21 cellular contexts compared by ENCODE assay signal in the genomic region with DNA sequence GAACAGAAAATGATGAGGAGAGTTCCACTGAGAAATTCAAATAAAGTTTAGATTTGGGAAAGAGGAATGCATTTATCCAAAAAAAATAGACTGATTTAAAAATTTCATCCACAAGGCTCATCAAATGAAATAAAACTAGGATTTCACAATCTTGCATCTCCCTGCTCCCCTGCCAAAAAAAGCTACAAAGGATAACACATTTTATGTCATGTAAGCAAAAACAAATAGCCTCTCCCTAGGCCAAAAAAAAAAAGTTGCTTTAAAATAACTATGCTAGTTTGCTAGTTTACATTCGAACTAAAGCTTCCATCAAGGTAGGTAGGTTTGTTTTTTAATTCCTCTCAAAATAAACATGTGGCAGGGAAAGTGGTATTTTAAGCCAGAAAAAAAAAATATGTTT.
DNase-seq lines count a peak whose midpoint lies in the region; ATAC-seq, FAIRE-seq and TF ChIP-seq lines count a peak whose summit lies in the region.
"Had no signal": no experiment of that assay in that cellular context is flagged by ENCODE, and none has a peak within 500 bp of the region (broad histone marks: within the 10 kb centered on the region; RNA-seq: fewer than 3 reads in every experiment).

No MANE protein-coding gene starts in this region.

- H4K91ac ChIP-seq in mesenchymal stem cell (ENCODE audit: low read length) (no peak overlapping the region), H9 (ENCODE audit: insufficient read length, low read depth, low read length) (no peak overlapping the region)

- H3K9me3 ChIP-seq in A549 (0 out of 3 replicates have a peak, but pooled peaks cover 2% of the 10 kb centered on the region), adipocyte (ENCODE audit: control insufficient read depth, low read length) (no peaks in the 10 kb centered on the region), mesenchymal stem cell (ENCODE audit: control insufficient read depth, low read length) (no peaks in the 10 kb centered on the region), H9 (ENCODE audit: control insufficient read depth, low read depth, low read length) (no peaks in the 10 kb centered on the region)

- H2BK120ac ChIP-seq in mesenchymal stem cell (ENCODE audit: low read depth, low read length) = no peak overlapping the region
- no peak overlapping the region for H2BK120ac ChIP-seq in H9 (ENCODE audit: low read depth, low read length, poor library complexity, severe bottlenecking)

- H3K36me3 ChIP-seq in adipocyte (ENCODE audit: control insufficient read depth, insufficient read depth, low read length, severe bottlenecking) = no peaks in the 10 kb centered on the region
- no peaks in the 10 kb centered on the region for H3K36me3 ChIP-seq in mesenchymal stem cell (ENCODE audit: control insufficient read depth in 1 of 2, insufficient read depth in 2 of 2, low read depth in 1 of 2, low read length in 2 of 2)

- no peak for TF ChIP-seq RAD21 in A549 (conservative IDR thresholded peaks at IDR 0.05 in 1 of 2, IDR thresholded peaks at IDR 0.05 in 1 of 2)

- H3K36me3 Mint-ChIP-seq in activated naive CD4-positive, alpha-beta T cell treated with anti-CD3 and anti-CD28 coated beads for 36 hours (ENCODE audit: low read depth) = no peaks in the 10 kb centered on the region
- no peaks in the 10 kb centered on the region for H3K36me3 Mint-ChIP-seq in H9 (ENCODE audit: insufficient read depth in 1 of 3, low read depth in 3 of 3)

- no peak overlapping the region for H3K27ac ChIP-seq in A549
- H3K27ac ChIP-seq in mesenchymal stem cell (ENCODE audit: low read length, poor library complexity, severe bottlenecking) = no peak overlapping the region
- H3K27ac ChIP-seq in H9 (ENCODE audit: insufficient read length, low read depth, low read length) = no peak overlapping the region
- H3K27ac ChIP-seq: PC-9 had no signal

- no peak overlapping the region for H3K14ac ChIP-seq in mesenchymal stem cell (ENCODE audit: low read length in 2 of 2)
- no peak overlapping the region for H3K14ac ChIP-seq in H9 (ENCODE audit: insufficient read depth, low read length)

- H3K9ac ChIP-seq in adipocyte (ENCODE audit: low read length) = peak overlapping the region; percentile 27
- peak overlapping the region; percentile 50 for H3K9ac ChIP-seq in mesenchymal stem cell (ENCODE audit: low read length)
- no peak overlapping the region for H3K9ac ChIP-seq in H9 (ENCODE audit: extremely low read depth, insufficient read length, low read length)

- no peak overlapping the region for H2BK5ac ChIP-seq in mesenchymal stem cell (ENCODE audit: low read depth, low read length, poor library complexity, severe bottlenecking)
- H2BK5ac ChIP-seq in H9 (ENCODE audit: insufficient read length, low read length) = no peak overlapping the region

- no peaks in the 10 kb centered on the region for H3K9me3 Mint-ChIP-seq in activated naive CD4-positive, alpha-beta T cell treated with anti-CD3 and anti-CD28 coated beads for 36 hours
- no peaks in the 10 kb centered on the region; a peak in 1 of 5 replicates for H3K9me3 Mint-ChIP-seq in H9

- H3K23me2 ChIP-seq in H9 (ENCODE audit: insufficient read length, low read depth, low read length, poor library complexity, severe bottlenecking) = no peaks in the 10 kb centered on the region

- no peak for TF ChIP-seq EP300 in A549 (IDR thresholded peaks at IDR 0.05)

- FAIRE-seq in A549 (lab: Jason Lieb, UNC) = no peak
- FAIRE-seq: A204.1, G401.6, GM12878 had no signal

- H2BK20ac ChIP-seq in H9 (ENCODE audit: low read depth, low read length, poor library complexity, severe bottlenecking) = no peak overlapping the region

- H3K4me3 ChIP-seq in A549 (no peak overlapping the region), adipocyte (ENCODE audit: low read length) (peak overlapping the region; percentile 46), mesenchymal stem cell (ENCODE audit: insufficient read depth in 1 of 2, low read depth in 1 of 2, low read length in 2 of 2) (no peak overlapping the region)
- H3K4me3 ChIP-seq: GM12878, PC-9 had no signal

- H2BK12ac ChIP-seq in mesenchymal stem cell (ENCODE audit: low read length in 2 of 2) (no peak overlapping the region), H9 (ENCODE audit: insufficient read length, low read depth, low read length) (no peak overlapping the region)

- H4K8ac ChIP-seq in mesenchymal stem cell (ENCODE audit: low read length) (no peak overlapping the region), H9 (replicated peaks; ENCODE audit: insufficient read length, low read depth, low read length) (no peak overlapping the region)

- no peaks in the 10 kb centered on the region for H3K79me1 ChIP-seq in mesenchymal stem cell (replicated peaks; ENCODE audit: low read length, poor library complexity, severe bottlenecking)
- no peaks in the 10 kb centered on the region for H3K79me1 ChIP-seq in H9 (ENCODE audit: insufficient read depth, low read depth, low read length, poor library complexity, severe bottlenecking)

- ATAC-seq in A549 = no peak

- H3K4me3 Mint-ChIP-seq in activated naive CD4-positive, alpha-beta T cell treated with anti-CD3 and anti-CD28 coated beads for 36 hours = no peak overlapping the region
- no peak overlapping the region for H3K4me3 Mint-ChIP-seq in H9

- no peak overlapping the region for H3K27ac Mint-ChIP-seq in activated naive CD4-positive, alpha-beta T cell treated with anti-CD3 and anti-CD28 coated beads for 36 hours
- H3K27ac Mint-ChIP-seq in H9 = no peak overlapping the region

- H3K18ac ChIP-seq in mesenchymal stem cell (ENCODE audit: low read depth in 1 of 2, low read length in 2 of 2) = no peak overlapping the region
- no peak overlapping the region for H3K18ac ChIP-seq in H9 (ENCODE audit: insufficient read length, low read depth, low read length)

- no peak for DNase-seq in A549 (ENCODE audit: low read depth in 1 of 2, low spot score in 1 of 2)
- DNase-seq in adipocyte (ENCODE audit: low read depth) = peak; percentile 74
- DNase-seq in fibroblast of peridontal ligament (ENCODE audit: extremely low read depth) = peak; percentile 50
- DNase-seq in mesenchymal stem cell = no peak
- DNase-seq in activated naive CD4-positive, alpha-beta T cell treated with anti-CD3 and anti-CD28 coated beads for 36 hours = no peak
- no peak for DNase-seq in cerebellum (ENCODE audit: low spot score)
- DNase-seq in H9 = no peak
- no peak for DNase-seq in amniotic stem cell (lab: John Stamatoyannopoulos, UW)
- DNase-seq: C1 segment of cervical spinal cord, DND-41, HCEC 1CT, KG1, NCI-H1436, NCI-H2029 treated with DMSO at 0.1 percent for 48 hours, NCI-H2171 treated with DMSO at 0.1 percent for 48 hours, NCI-H446 treated with DMSO at 0.1 percent for 48 hours, NCI-H82, PC-9 had no signal

- H4K5ac ChIP-seq in H9 (ENCODE audit: insufficient read length, low read depth, low read length) = no peak overlapping the region

- H2AK5ac ChIP-seq in mesenchymal stem cell (ENCODE audit: low read length, severe bottlenecking) (no peak overlapping the region), H9 (ENCODE audit: insufficient read length, low read length) (no peak overlapping the region)

- H3K27me3 ChIP-seq in adipocyte (replicated peaks; ENCODE audit: control insufficient read depth, insufficient read depth, low read length) (no peaks in the 10 kb centered on the region), mesenchymal stem cell (ENCODE audit: control insufficient read depth in 1 of 2, insufficient read depth in 1 of 2, low read length in 2 of 2) (no peaks in the 10 kb centered on the region), H9 (ENCODE audit: insufficient read depth, low read length) (no peaks in the 10 kb centered on the region)

- no peak for TF ChIP-seq CTCF in A549 (IDR thresholded peaks at IDR 0.05)
- no peak for TF ChIP-seq CTCF in H9 (conservative IDR thresholded peaks at IDR 0.05)

- H3T11ph ChIP-seq in H9 (ENCODE audit: low read length) = no peak overlapping the region

- no peaks in the 10 kb centered on the region for H3K79me2 ChIP-seq in H9 (ENCODE audit: insufficient read depth, low read length)

- H3K27me3 Mint-ChIP-seq in activated naive CD4-positive, alpha-beta T cell treated with anti-CD3 and anti-CD28 coated beads for 36 hours (ENCODE audit: low read depth) = peaks cover 2% of the 10 kb centered on the region
- H3K27me3 Mint-ChIP-seq in H9 (ENCODE audit: low read depth) = peaks cover under 1% of the 10 kb centered on the region

- no peak overlapping the region for H3K56ac ChIP-seq in H9 (ENCODE audit: insufficient read length, low read depth, low read length)

- 23% methylated on average over 1 of the region's 1 CpG for WGBS in A549 (ENCODE audit: missing lambda C conversion rate)
- no CpG with 5 or more reads among the region's 1 CpG for WGBS in mesenchymal stem cell
- WGBS in H9 (ENCODE audit: extremely low coverage, insufficient read length, low lambda C conversion rate) = no CpG with 5 or more reads among the region's 1 CpG

- no peaks in the 10 kb centered on the region for H3K4me1 Mint-ChIP-seq in activated naive CD4-positive, alpha-beta T cell treated with anti-CD3 and anti-CD28 coated beads for 36 hours (ENCODE audit: low read depth)
- peaks cover 29 to 30% of the 10 kb centered on the region in 2 experiments for H3K4me1 Mint-ChIP-seq in H9

- H3K4me1 ChIP-seq in A549 = no peaks in the 10 kb centered on the region
- H3K4me1 ChIP-seq in adipocyte (ENCODE audit: control insufficient read depth, insufficient read depth, low read length) = peaks cover 15% of the 10 kb centered on the region
- H3K4me1 ChIP-seq in mesenchymal stem cell (ENCODE audit: control insufficient read depth, insufficient read depth, low read depth, low read length) = no peaks in the 10 kb centered on the region
- H3K4me1 ChIP-seq in H9 (ENCODE audit: insufficient read depth, low read length) = peaks cover 7% of the 10 kb centered on the region; the same call in 1 of the 2 replicates

- H3K4me2 ChIP-seq in A549 (no peak overlapping the region), mesenchymal stem cell (ENCODE audit: low read length, poor library complexity, severe bottlenecking) (no peak overlapping the region), H9 (ENCODE audit: insufficient read depth, insufficient read length, low read length) (no peak overlapping the region)
- H3K4me2 ChIP-seq: PC-9 had no signal

- no peak overlapping the region for H3K4ac ChIP-seq in mesenchymal stem cell (ENCODE audit: low read depth in 1 of 2, low read length in 2 of 2)
- no peak overlapping the region for H3K4ac ChIP-seq in H9 (ENCODE audit: low read depth, low read length)

- H2AFZ ChIP-seq in mesenchymal stem cell (ENCODE audit: low read depth, low read length) (no peak overlapping the region), H9 (ENCODE audit: low read length) (no peak overlapping the region)
- H2AFZ ChIP-seq: PC-9 had no signal

- no peak for TF ChIP-seq POLR2A in A549 (IDR thresholded peaks at IDR 0.05; ENCODE audit: low read length)

- intact Hi-C loops in activated naive CD4-positive, alpha-beta T cell treated with anti-CD3 and anti-CD28 coated beads for 36 hours (cut with micrococcal nuclease) = no loop called here

- CTCF ChIA-PET in A549 (lab: Yijun Ruan, JAX) = no interaction called here
- CTCF ChIA-PET in activated naive CD4-positive, alpha-beta T cell treated with anti-CD3 and anti-CD28 coated beads for 36 hours (lab: Charles Lee) = no interaction called here

- POLR2A ChIA-PET in A549 (lab: Yijun Ruan, JAX) = no interaction called here

- H4K20me1 ChIP-seq in H9 (ENCODE audit: control insufficient read depth, insufficient read depth, insufficient read length) = no peaks in the 10 kb centered on the region

- H3K23ac ChIP-seq in mesenchymal stem cell (ENCODE audit: low read length in 2 of 2) (no peak overlapping the region), H9 (ENCODE audit: insufficient read length, low read depth, low read length) (no peak overlapping the region)

- H2BK15ac ChIP-seq in mesenchymal stem cell (ENCODE audit: low read depth, poor library complexity, severe bottlenecking) (no peak overlapping the region), H9 (ENCODE audit: low read depth, low read length) (no peak overlapping the region)

Comparison
In these comparisons a context has a peak if more than half of its experiments do, and no peak if none do; other contexts are left out.
1. DNase-seq: peak in adipocyte (single experiment) and fibroblast of peridontal ligament (single experiment); none in A549 (0 of 2), mesenchymal stem cell (single experiment), activated naive CD4-positive, alpha-beta T cell treated with anti-CD3 and anti-CD28 coated beads for 36 hours (single experiment), cerebellum (single experiment), H9 (single experiment) and amniotic stem cell (single experiment).